ENCODE assay signal across 13 cellular contexts in genomic region chr18:6752200-6752873, GRCh38. TPM values are rescaled to one million over a fixed set of nuclear protein-coding genes. Genes with fewer than 3 reads are reported as not detected.
DNase-seq lines count a peak whose midpoint lies in the region; ATAC-seq and TF ChIP-seq lines count a peak whose summit lies in the region.
"Had no signal": no experiment of that assay in that cellular context is flagged by ENCODE, and none has a peak within 500 bp of the region (broad histone marks: within the 10 kb centered on the region; RNA-seq: fewer than 3 reads in every experiment).

No MANE protein-coding gene starts in this region.

- H3T11ph ChIP-seq in H9 (ENCODE audit: low read length) = no peak overlapping the region

- peaks cover 6 to 18% (median 16%) of the 10 kb centered on the region in 3 experiments for H3K36me3 Mint-ChIP-seq in H9 (ENCODE audit: insufficient read depth in 1 of 3, low read depth in 3 of 3)
- H3K36me3 Mint-ChIP-seq in T-cell = no peaks in the 10 kb centered on the region
- H3K36me3 Mint-ChIP-seq: activated naive CD8-positive, alpha-beta T cell treated with anti-CD3 and anti-CD28 coated beads, Interleukin-2, amount 10 ng/mL, durations not matched to agents 7 days and 5 days had no signal

- peak overlapping the region; percentile 28 for H3K4me2 ChIP-seq in H9 (ENCODE audit: insufficient read depth, insufficient read length, low read length)

- no peaks in the 10 kb centered on the region for H3K23me2 ChIP-seq in H9 (ENCODE audit: insufficient read length, low read depth, low read length, poor library complexity, severe bottlenecking)

- H3K4ac ChIP-seq in H9 (ENCODE audit: low read depth, low read length) = no peak overlapping the region; the same call in 1 of the 2 replicates

- no peak overlapping the region for H2BK120ac ChIP-seq in H9 (ENCODE audit: low read depth, low read length, poor library complexity, severe bottlenecking)

- H3K4me3 Mint-ChIP-seq in H9 (peak overlapping the region; percentile 19 to 47), T-cell (no peak overlapping the region)
- H3K4me3 Mint-ChIP-seq: activated naive CD8-positive, alpha-beta T cell treated with anti-CD3 and anti-CD28 coated beads, Interleukin-2, amount 10 ng/mL, durations not matched to agents 7 days and 5 days had no signal

- no peak overlapping the region for H3K14ac ChIP-seq in H9 (ENCODE audit: insufficient read depth, low read length)

- H3K79me1 ChIP-seq in H9 (ENCODE audit: insufficient read depth, low read depth, low read length, poor library complexity, severe bottlenecking) = no peaks in the 10 kb centered on the region

- no peaks in the 10 kb centered on the region for H3K27me3 Mint-ChIP-seq in H9 (ENCODE audit: low read depth)
- H3K27me3 Mint-ChIP-seq in T-cell = no peaks in the 10 kb centered on the region
- H3K27me3 Mint-ChIP-seq: activated naive CD8-positive, alpha-beta T cell treated with anti-CD3 and anti-CD28 coated beads, Interleukin-2, amount 10 ng/mL, durations not matched to agents 7 days and 5 days had no signal

- TF ChIP-seq EP300 in stomach (IDR thresholded peaks at IDR 0.05) = no peak

- intact Hi-C loops in stomach (cut with DNase I; ENCODE audit: low total_unique reads) = no loop called here

- no peak overlapping the region for H3K9ac ChIP-seq in H9 (ENCODE audit: extremely low read depth, insufficient read length, low read length)

- H2AK5ac ChIP-seq in H9 (ENCODE audit: insufficient read length, low read length) = no peak overlapping the region

- H3K27ac ChIP-seq in H9 (ENCODE audit: insufficient read length, low read depth, low read length) (peak overlapping the region; percentile 97), stomach (peak overlapping the region in 4 of 5 donors; percentile 0 to 60 (median 51))

- H4K20me1 ChIP-seq in H9 (ENCODE audit: control insufficient read depth, insufficient read depth, insufficient read length) = no peaks in the 10 kb centered on the region

- H3K56ac ChIP-seq in H9 (ENCODE audit: insufficient read length, low read depth, low read length) = no peak overlapping the region

- H2AFZ ChIP-seq in H9 (ENCODE audit: low read length) = no peak overlapping the region

- H3K9me3 ChIP-seq in H9 (ENCODE audit: control insufficient read depth, low read depth, low read length) (peaks cover 5% of the 10 kb centered on the region), stomach (peaks cover 0 to 10% (median 7%) of the 10 kb centered on the region in 4 donors)

- H3K4me1 Mint-ChIP-seq in H9 (peaks cover 43 to 55% of the 10 kb centered on the region in 2 experiments), T-cell (no peaks in the 10 kb centered on the region)
- H3K4me1 Mint-ChIP-seq: activated naive CD8-positive, alpha-beta T cell treated with anti-CD3 and anti-CD28 coated beads, Interleukin-2, amount 10 ng/mL, durations not matched to agents 7 days and 5 days had no signal

- no peak overlapping the region for H2BK5ac ChIP-seq in H9 (ENCODE audit: insufficient read length, low read length)

- no peak for TF ChIP-seq CTCF in H9 (conservative IDR thresholded peaks at IDR 0.05)
- no peak for TF ChIP-seq CTCF in cardiac fibroblast (IDR thresholded peaks at IDR 0.05; ENCODE audit: low read depth, low read length)
- no peak for TF ChIP-seq CTCF in stomach (IDR thresholded peaks at IDR 0.05)

- TF ChIP-seq POLR2A in stomach (IDR thresholded peaks at IDR 0.05) = no peak

- CTCF ChIA-PET in T-cell (lab: Charles Lee) = no interaction called here

- peaks cover 10 to 16% of the 10 kb centered on the region in 2 experiments for H3K9me3 Mint-ChIP-seq in H9
- peaks cover 0 to 18% (median 10%) of the 10 kb centered on the region in 3 donors for H3K9me3 Mint-ChIP-seq in T-cell

- H4K5ac ChIP-seq in H9 (ENCODE audit: insufficient read length, low read depth, low read length) = no peak overlapping the region

- no peak overlapping the region for H4K91ac ChIP-seq in H9 (ENCODE audit: insufficient read length, low read depth, low read length)

- POLR2A ChIA-PET in T-cell (lab: Charles Lee) = interaction anchor here in 1 of 2 donors (0.6 kb wide), 1 partner anchor 30 kb away, joined by 13 read pairs; no protein-coding TSS in a partner anchor

- DNase-seq in H9 (peak; percentile 88), cardiac fibroblast (ENCODE audit: low read depth in 2 of 2) (peak; percentile 11 to 41), kidney glomerular epithelial cell (lab: John Stamatoyannopoulos, UW) (peak; percentile 61), stomach (no peak), T-cell (no peak), DMS 273 treated with DMSO at 0.1 percent for 48 hours (lab: John Stamatoyannopoulos, UW) (no peak)
- DNase-seq: activated CD4-positive, alpha-beta T cell treated with anti-CD3 and anti-CD28 coated beads for 48 hours; activated naive CD8-positive, alpha-beta T cell treated with anti-CD3 and anti-CD28 coated beads, Interleukin-2, amount 10 ng/mL, durations not matched to agents 7 days and 5 days; NCI-H2029; nucleus accumbens; RPMI8226 had no signal

- no peaks in the 10 kb centered on the region for H3K36me3 ChIP-seq in stomach

- H3K18ac ChIP-seq in H9 (ENCODE audit: insufficient read length, low read depth, low read length) = no peak overlapping the region

- no peak overlapping the region for H3K4me3 ChIP-seq in cardiac fibroblast (replicated peaks in 1 of 2; ENCODE audit: low read depth in 2 of 2, low read length in 2 of 2)
- no peak overlapping the region for H3K4me3 ChIP-seq in stomach

- WGBS in H9 (ENCODE audit: extremely low coverage, insufficient read length, low lambda C conversion rate) = no CpG with 5 or more reads among the region's 7 CpGs
- WGBS in stomach, 5 donors = 40 to 57% (median 53%) methylated on average over 7 of the region's 7 CpGs

- H2BK15ac ChIP-seq in H9 (ENCODE audit: low read depth, low read length) = no peak overlapping the region

- H3K27ac Mint-ChIP-seq in H9 (peak overlapping the region; percentile 99), T-cell (no peak overlapping the region)
- H3K27ac Mint-ChIP-seq: activated naive CD8-positive, alpha-beta T cell treated with anti-CD3 and anti-CD28 coated beads, Interleukin-2, amount 10 ng/mL, durations not matched to agents 7 days and 5 days had no signal

- H3K4me1 ChIP-seq in H9 (ENCODE audit: insufficient read depth, low read length) = peaks cover 7% of the 10 kb centered on the region; the same call in 1 of the 2 replicates
- H3K4me1 ChIP-seq in stomach = peaks cover 0 to 12% (median 0%) of the 10 kb centered on the region in 4 donors

- H4K8ac ChIP-seq in H9 (replicated peaks; ENCODE audit: insufficient read length, low read depth, low read length) = no peak overlapping the region

- H2BK12ac ChIP-seq in H9 (ENCODE audit: insufficient read length, low read depth, low read length) = no peak overlapping the region

- H2BK20ac ChIP-seq in H9 (ENCODE audit: low read depth, low read length, poor library complexity, severe bottlenecking) = no peak overlapping the region

- no peak overlapping the region for H3K23ac ChIP-seq in H9 (ENCODE audit: insufficient read length, low read depth, low read length)

- H3K27me3 ChIP-seq in H9 (ENCODE audit: insufficient read depth, low read length) (no peaks in the 10 kb centered on the region; the same call in 1 of the 2 replicates), stomach (no peaks in the 10 kb centered on the region)

- no peak for ATAC-seq in GM21515 (IDR thresholded peaks at IDR 0.05; ENCODE audit: unreplicated experiment)
- ATAC-seq in T-cell (replicated peaks in 1 of 4) = no peak
- no peak for ATAC-seq in GM18870 (IDR thresholded peaks at IDR 0.05; ENCODE audit: unreplicated experiment)

- H3K79me2 ChIP-seq in H9 (ENCODE audit: insufficient read depth, low read length) = no peaks in the 10 kb centered on the region; the same call in 1 of the 2 replicates

RNA-seq across cellular contexts. Expression of gene ARHGAP28, which starts 22.8 kb away (rescaled TPM):
- total RNA-seq in H9 (2021) (7.9 and 9.2 TPM in 2 replicates), stomach (10 to 100 TPM in 3 of 5 donors, 1 to 10 TPM in 2; 2.7 to 33.8 (median 15.2) TPM), T-cell (under 1 TPM in 1 of 5 donors, not detected in 4; 0.29 TPM)
- 1 to 10 TPM in 2 of 3 donors, under 1 TPM in 1; 0.73 to 3.7 (median 2.7) TPM for polyA plus RNA-seq in stomach
- total RNA-seq: activated naive CD8-positive, alpha-beta T cell treated with anti-CD3 and anti-CD28 coated beads, Interleukin-2, amount 10 ng/mL, durations not matched to agents 7 days and 5 days had no signal

Comparison
In these comparisons a context has a peak if more than half of its experiments do, and no peak if none do; other contexts are left out.
1. DNase-seq: peak in H9 (single experiment), cardiac fibroblast (2 of 2) and kidney glomerular epithelial cell (single experiment); none in stomach (single experiment), T-cell (0 of 34) and DMS 273 treated with DMSO at 0.1 percent for 48 hours (single experiment).
2. H3K27ac Mint-ChIP-seq: peak in H9 (3 of 3); none in T-cell (0 of 2).
3. H3K4me3 Mint-ChIP-seq: peak in H9 (2 of 2); none in T-cell (0 of 3).